In the genomic region with DNA sequence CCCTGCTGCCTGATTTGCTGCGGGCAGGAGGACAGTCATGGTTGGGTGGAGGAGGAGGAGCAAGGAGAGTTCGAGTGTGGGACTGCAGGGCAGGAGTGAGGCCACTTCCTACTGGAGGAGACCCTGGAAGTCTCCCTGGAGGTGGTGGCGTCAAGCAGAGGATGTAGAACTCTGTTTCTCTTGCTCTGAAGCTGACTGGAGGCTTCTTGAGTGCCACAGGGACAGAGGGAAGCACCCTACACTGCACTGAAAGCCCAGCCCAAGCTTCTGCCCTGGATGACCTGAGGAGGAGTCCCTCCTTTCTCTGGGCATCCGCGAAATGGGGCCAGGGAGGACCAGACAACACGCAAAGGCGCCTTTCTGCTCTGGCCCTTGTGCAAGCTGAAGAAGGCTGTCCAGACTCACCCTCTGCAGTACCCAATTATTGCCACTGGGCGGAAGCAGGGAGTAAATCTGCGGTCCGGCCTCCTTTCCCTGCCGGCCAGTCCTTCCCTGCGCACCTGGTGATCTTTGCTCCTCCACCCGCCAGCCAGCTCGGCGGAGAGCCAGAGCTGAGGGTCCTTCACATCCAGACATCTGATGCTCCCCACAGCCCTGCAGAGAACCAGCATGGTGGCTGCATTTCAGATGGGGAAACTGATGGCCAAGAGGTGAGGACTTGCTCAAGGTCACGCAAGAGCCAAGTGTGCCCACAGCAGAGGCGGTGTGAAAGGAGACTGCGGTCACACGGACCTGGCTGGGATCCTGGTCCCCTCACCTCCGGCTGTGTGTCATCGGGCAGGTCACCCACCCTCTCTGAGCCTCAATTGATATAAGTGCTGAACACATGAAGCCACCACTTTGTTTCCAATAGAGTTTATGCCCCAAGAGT, we compare ENCODE assay signal across 8 cellular contexts.
DNase-seq lines count a peak whose midpoint lies in the region; ATAC-seq and TF ChIP-seq lines count a peak whose summit lies in the region.

No MANE protein-coding gene starts in this region.

- no peak overlapping the region for H3K4me3 ChIP-seq in CD4-positive, CD25-positive, alpha-beta regulatory T cell (ENCODE audit: low read depth, low read length)
- H3K4me3 ChIP-seq in fibroblast of pulmonary artery (replicated peaks; ENCODE audit: low read depth, low read length): no peak overlapping the region
- no peak overlapping the region for H3K4me3 ChIP-seq in uterus

- intact Hi-C loops in uterus (cut with DNase I; ENCODE audit: low total_unique reads): no loop called here

- no peaks in the 10 kb centered on the region for H3K9me3 ChIP-seq in CD4-positive, CD25-positive, alpha-beta regulatory T cell (ENCODE audit: control insufficient read depth in 2 of 2, low read length in 2 of 2)
- H3K9me3 ChIP-seq in uterus: no peaks in the 10 kb centered on the region

- peak in 2 of 3 donors; percentile 10 to 38 for DNase-seq in CD4-positive, CD25-positive, alpha-beta regulatory T cell
- DNase-seq in NCI-H69 (lab: John Stamatoyannopoulos, UW) (peak; percentile 58), fibroblast of pulmonary artery (ENCODE audit: low read depth) (peak; percentile 70), neural crest cell (ENCODE audit: low read depth, low spot score) (peak; percentile 79), uterus (peak; percentile 33 to 56)
- peak; percentile 38 for DNase-seq in activated CD8-positive, alpha-beta memory T cell treated with anti-CD3 and anti-CD28 coated beads, Interleukin-2, amount 50 U/mL, for 4 hours

- no peaks in the 10 kb centered on the region for H3K9me3 Mint-ChIP-seq in CD4-positive, CD25-positive, alpha-beta regulatory T cell
- H3K9me3 Mint-ChIP-seq in neural crest cell: no peaks in the 10 kb centered on the region

- no peaks in the 10 kb centered on the region for H3K27me3 Mint-ChIP-seq in CD4-positive, CD25-positive, alpha-beta regulatory T cell
- H3K27me3 Mint-ChIP-seq in neural crest cell (ENCODE audit: low read depth): no peaks in the 10 kb centered on the region

- peak; percentile 76 for TF ChIP-seq CTCF in fibroblast of pulmonary artery (IDR thresholded peaks at IDR 0.05; ENCODE audit: low read length, missing control alignments)
- TF ChIP-seq CTCF in neural crest cell (conservative IDR thresholded peaks at IDR 0.05): peak; percentile 76
- peak; percentile 59 to 77 (median 76) for TF ChIP-seq CTCF in uterus (IDR thresholded peaks at IDR 0.05)

- no peak overlapping the region for H3K4me3 Mint-ChIP-seq in CD4-positive, CD25-positive, alpha-beta regulatory T cell
- H3K4me3 Mint-ChIP-seq in neural crest cell: no peak overlapping the region

- no peak overlapping the region for H3K27ac Mint-ChIP-seq in CD4-positive, CD25-positive, alpha-beta regulatory T cell
- H3K27ac Mint-ChIP-seq in neural crest cell (ENCODE audit: unreplicated experiment): no peak overlapping the region

- ATAC-seq in CD4-positive, CD25-positive, alpha-beta regulatory T cell (ENCODE audit: low read depth in 2 of 2): no peak
- ATAC-seq in GM21723 (IDR thresholded peaks at IDR 0.05; ENCODE audit: unreplicated experiment): peak; percentile 47
- ATAC-seq in GM18907 (IDR thresholded peaks at IDR 0.05; ENCODE audit: unreplicated experiment): no peak

- no peaks in the 10 kb centered on the region for H3K36me3 Mint-ChIP-seq in CD4-positive, CD25-positive, alpha-beta regulatory T cell
- no peaks in the 10 kb centered on the region for H3K36me3 Mint-ChIP-seq in neural crest cell (ENCODE audit: low read depth)

- H3K4me1 ChIP-seq in CD4-positive, CD25-positive, alpha-beta regulatory T cell (ENCODE audit: control insufficient read depth, insufficient read depth, low read length, poor library complexity, severe bottlenecking): no peaks in the 10 kb centered on the region
- H3K4me1 ChIP-seq in uterus: peaks cover 0 to 4% of the 10 kb centered on the region in 2 donors

- H3K27ac ChIP-seq in CD4-positive, CD25-positive, alpha-beta regulatory T cell (ENCODE audit: insufficient read depth, low read length, poor library complexity, severe bottlenecking): no peak overlapping the region
- H3K27ac ChIP-seq in uterus: no peak overlapping the region

- H3K4me1 Mint-ChIP-seq in CD4-positive, CD25-positive, alpha-beta regulatory T cell: no peaks in the 10 kb centered on the region
- peaks cover 13% of the 10 kb centered on the region for H3K4me1 Mint-ChIP-seq in neural crest cell

- no peaks in the 10 kb centered on the region for H3K36me3 ChIP-seq in CD4-positive, CD25-positive, alpha-beta regulatory T cell (ENCODE audit: control insufficient read depth, insufficient read depth, low read length)
- H3K36me3 ChIP-seq in uterus: no peaks in the 10 kb centered on the region

- H3K27me3 ChIP-seq in CD4-positive, CD25-positive, alpha-beta regulatory T cell (ENCODE audit: control insufficient read depth, insufficient read depth, low read length): no peaks in the 10 kb centered on the region
- no peaks in the 10 kb centered on the region for H3K27me3 ChIP-seq in uterus

- no peak for TF ChIP-seq POLR2A in uterus (IDR thresholded peaks at IDR 0.05)

Comparison
In these comparisons a context has a peak if more than half of its experiments do, and no peak if none do; other contexts are left out.
1. DNase-seq: peak in every context shown above with its lines; median percentile 79 in neural crest cell; 70 in fibroblast of pulmonary artery; 58 in NCI-H69; 44 in uterus; 38 in activated CD8-positive, alpha-beta memory T cell treated with anti-CD3 and anti-CD28 coated beads, Interleukin-2, amount 50 U/mL, for 4 hours; 24 in CD4-positive, CD25-positive, alpha-beta regulatory T cell.